In genomic region chr11:29978549-29978948, GRCh38 we compare ENCODE assay signal across 36 cellular contexts. TPM values are rescaled to one million over a fixed set of nuclear protein-coding genes. Genes with fewer than 3 reads are reported as not detected.
"Had no signal": no experiment of that assay in that cellular context is flagged by ENCODE, and none has a peak within 500 bp of the region (broad histone marks: within the 10 kb centered on the region; RNA-seq: fewer than 3 reads in every experiment).

No MANE protein-coding gene starts in this region.

- H3K36me3 ChIP-seq: adrenal gland, brain microvascular endothelial cell, breast epithelium had no signal

- ATAC-seq: activated CD8-positive, alpha-beta T cell treated with anti-CD3 and anti-CD28 coated beads for 36 hours; activated naive CD4-positive, alpha-beta T cell treated with anti-CD3 and anti-CD28 coated beads, Interleukin-2, amount 50 U/mL, for 72 hours; activated T-cell treated with anti-CD3 and anti-CD28 coated beads, Interleukin-2, amount 50 U/mL, for 4 hours; activated T-cell treated with anti-CD3 and anti-CD28 coated beads, Interleukin-2, amount 50 U/mL, for 72 hours; activated T-helper 17 cell treated with anti-CD3 and anti-CD28 coated beads, Interleukin-2, amount 50 U/mL, for 72 hours; body of pancreas had no signal

- DNase-seq: activated B cell treated with CpG ODN at 0.5 μM for 24 hours; activated CD4-positive, alpha-beta memory T cell treated with anti-CD3 and anti-CD28 coated beads for 36 hours; activated CD4-positive, alpha-beta T cell treated with anti-CD3 and anti-CD28 coated beads for 4 hours; activated CD4-positive, alpha-beta T cell treated with anti-CD3 and anti-CD28 coated beads, Interleukin-2, amount 10 ng/mL, durations not matched to agents 24 days and 14 days; activated CD4-positive, alpha-beta T cell treated with anti-CD3 and anti-CD28 coated beads, Interleukin-2, amount 50 U/mL, for 1 hour; activated CD4-positive, alpha-beta T cell treated with anti-CD3 and anti-CD28 coated beads, Interleukin-2, amount 50 U/mL, for 4 hours; activated CD4-positive, CD25-positive, alpha-beta regulatory T cell treated with anti-CD3 and anti-CD28 coated beads, Interleukin-2, amount 50 U/mL, for 72 hours; activated CD8-positive, alpha-beta memory T cell treated with anti-CD3 and anti-CD28 coated beads, Interleukin-2, amount 50 U/mL, for 4 hours; activated CD8-positive, alpha-beta T cell treated with anti-CD3 and anti-CD28 coated beads for 36 hours; activated effector memory CD4-positive, alpha-beta T cell treated with anti-CD3 and anti-CD28 coated beads, Interleukin-2, amount 50 U/mL, for 16 hours; activated gamma-delta T cell treated with Interleukin-2 at 50 U/mL for 16 hours; activated naive CD4-positive, alpha-beta T cell; activated naive CD4-positive, alpha-beta T cell treated with anti-CD3 and anti-CD28 coated beads for 36 hours; activated naive CD4-positive, alpha-beta T cell treated with anti-CD3 and anti-CD28 coated beads, Interleukin-2, amount 50 U/mL, for 16 hours; activated naive CD8-positive, alpha-beta T cell treated with anti-CD3 and anti-CD28 coated beads for 36 hours; activated T-cell treated with anti-CD3 and anti-CD28 coated beads for 4 hours; activated T-cell treated with anti-CD3 and anti-CD28 coated beads, Interleukin-2, amount 50 U/mL, for 1 hour; activated T-cell treated with anti-CD3 and anti-CD28 coated beads, Interleukin-2, amount 50 U/mL, for 4 hours; activated T-cell treated with anti-CD3 and anti-CD28 coated beads, Interleukin-2, amount 50 U/mL, for 72 hours; amniotic stem cell; aorta; body of pancreas; brain microvascular endothelial cell; caudate nucleus; cerebellar nuclear complex; T-helper 1 cell; T-helper 2 cell; T-helper 9 cell had no signal

- H3K9me3 ChIP-seq: adrenal gland, body of pancreas, breast epithelium had no signal

- H3K27ac ChIP-seq: adrenal gland, body of pancreas, brain microvascular endothelial cell, breast epithelium, VCaP had no signal

- H3K27me3 ChIP-seq: adrenal gland, body of pancreas, brain microvascular endothelial cell, breast epithelium had no signal

- H3K4me3 ChIP-seq: adrenal gland, body of pancreas, breast epithelium had no signal

- H3K4me1 ChIP-seq: body of pancreas, breast epithelium had no signal

RNA-seq across cellular contexts. Expression of gene KCNA4, which starts 38.3 kb away (rescaled TPM):
- total RNA-seq: activated B cell treated with CpG ODN at 0.5 μM for 24 hours; activated CD4-positive, alpha-beta memory T cell treated with anti-CD3 and anti-CD28 coated beads for 36 hours; activated CD4-positive, alpha-beta T cell treated with anti-CD3 and anti-CD28 coated beads, Interleukin-2, amount 10 ng/mL, durations not matched to agents 24 days and 14 days; activated CD8-positive, alpha-beta memory T cell treated with anti-CD3 and anti-CD28 coated beads for 36 hours; activated CD8-positive, alpha-beta T cell treated with anti-CD3 and anti-CD28 coated beads for 36 hours; activated naive CD4-positive, alpha-beta T cell treated with anti-CD3 and anti-CD28 coated beads for 36 hours; activated naive CD4-positive, alpha-beta T cell treated with anti-CD3 and anti-CD28 coated beads, Interleukin-2, amount 50 U/mL, for 72 hours; activated naive CD8-positive, alpha-beta T cell treated with anti-CD3 and anti-CD28 coated beads for 36 hours; activated T-cell treated with anti-CD3 and anti-CD28 coated beads, Interleukin-2, amount 50 U/mL, for 4 hours; activated T-cell treated with anti-CD3 and anti-CD28 coated beads, Interleukin-2, amount 50 U/mL, for 72 hours; activated T-helper 1 cell treated with anti-CD3 and anti-CD28 coated beads, Interleukin-12 subunit alpha, Interleukin-12 subunit beta, Interleukin-2, Interleukin-4 antibody, amounts not matched to agents 30 ng/mL and 10 ng/mL and 1 ng/mL, durations not matched to agents 14 hours and 24 hours and 36 hours; activated T-helper 17 cell treated with anti-CD3 and anti-CD28 coated beads, Interleukin-2, amount 50 U/mL, for 72 hours; astrocyte had no signal
- polyA plus RNA-seq: aorta had no signal
